In the genomic region with DNA sequence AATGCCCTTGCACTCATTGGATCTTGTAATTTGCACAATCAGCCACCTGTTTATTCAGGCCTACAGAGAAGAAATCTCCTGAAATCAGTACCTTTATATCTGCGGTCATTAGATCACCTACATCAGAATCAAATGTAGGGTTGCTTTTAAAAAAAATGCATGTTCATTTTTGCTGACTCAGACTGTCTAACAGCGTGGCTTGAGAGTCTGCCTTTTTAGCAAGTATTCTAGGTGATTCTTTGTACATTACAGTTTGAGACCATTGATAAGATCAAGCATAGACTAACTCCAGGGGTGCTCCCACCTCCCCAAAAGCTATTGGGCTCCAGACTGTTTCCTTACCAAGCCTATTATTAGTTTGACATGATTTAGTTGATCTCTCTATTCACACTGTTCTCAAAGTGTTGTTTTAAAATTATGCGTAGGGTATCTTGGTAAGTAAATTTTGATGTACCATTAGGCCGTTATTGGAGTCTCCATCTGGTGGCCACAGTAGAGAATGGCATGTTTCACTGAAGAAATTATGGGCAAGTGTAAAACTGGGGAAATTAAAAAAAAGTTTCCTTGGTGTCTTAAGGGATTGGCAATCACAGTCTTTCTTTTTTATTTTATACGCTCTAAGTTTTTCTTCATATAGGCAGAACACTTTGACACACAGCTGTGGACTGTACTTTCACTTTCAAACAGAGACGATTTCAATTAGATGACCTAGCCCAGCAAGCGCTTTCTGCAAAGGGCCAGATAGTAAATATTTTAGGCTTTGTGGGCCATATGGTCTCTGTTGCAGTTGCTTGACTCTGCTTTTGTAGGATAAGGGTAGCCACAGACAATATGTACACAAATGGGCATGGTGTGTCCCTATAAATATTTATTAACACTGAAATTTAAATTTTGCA, we compare ENCODE assay signal across 8 cellular contexts. TPM values are rescaled to one million over a fixed set of nuclear protein-coding genes. Genes with fewer than 3 reads are reported as not detected.
DNase-seq lines count a peak whose midpoint lies in the region; ATAC-seq and TF ChIP-seq lines count a peak whose summit lies in the region.

No MANE protein-coding gene starts in this region.

- H3K27ac ChIP-seq in colonic mucosa = no peak overlapping the region

- ATAC-seq in GM18870 (IDR thresholded peaks at IDR 0.05; ENCODE audit: unreplicated experiment) = peak; percentile 54
- no peak for ATAC-seq in GM19035 (IDR thresholded peaks at IDR 0.05; ENCODE audit: unreplicated experiment)

- no peaks in the 10 kb centered on the region for H3K27me3 ChIP-seq in colonic mucosa

- H3K9me3 ChIP-seq in colonic mucosa = no peaks in the 10 kb centered on the region

- no peaks in the 10 kb centered on the region for H3K36me3 ChIP-seq in colonic mucosa

- in situ Hi-C loops in Caki2 (cut with HindIII; ENCODE audit: low pct_unique_long_range_greater_than_20kb, low sequenced_read_pairs) = no loop called here

- TF ChIP-seq CTCF in colonic mucosa (IDR thresholded peaks at IDR 0.05) = peak; percentile 71

- no peak overlapping the region for H3K4me3 ChIP-seq in colonic mucosa

- no peak overlapping the region for H3K9ac ChIP-seq in colonic mucosa (ENCODE audit: low read depth in 2 of 2, low read length in 2 of 2)

- intact Hi-C loops in colonic mucosa (cut with DNase I) = no loop called here

- no peaks in the 10 kb centered on the region for H3K4me1 ChIP-seq in colonic mucosa

- DNase-seq in Caki2 (ENCODE audit: low read depth) (peak; percentile 20), NCI-H69 (lab: John Stamatoyannopoulos, UW) (peak; percentile 10), colonic mucosa (no peak), midbrain (lab: John Stamatoyannopoulos, UW) (peak; percentile 1), COR-L47 (lab: John Stamatoyannopoulos, UW) (no peak), T-helper 9 cell (no peak)

RNA-seq across cellular contexts. Expression of gene MSL3, which starts 33.7 kb away (rescaled TPM):
- 23.4 and 26.0 TPM in 2 replicates for total RNA-seq in Caki2 (2014; rRNA removed; shearing (Covaris generic); ENCODE audit: low replicate concordance)
- total RNA-seq in colonic mucosa = 10 to 100 TPM; 15.3 to 16.5 TPM

RNA-seq across cellular contexts. Expression of gene ARHGAP6, which starts 58.6 kb away (rescaled TPM):
- 0.81 and 1.8 TPM in 2 replicates for total RNA-seq in Caki2 (2014; rRNA removed; shearing (Covaris generic); ENCODE audit: low replicate concordance)
- total RNA-seq in colonic mucosa = 1 to 10 TPM; 1.1 to 5.0 TPM

Comparison
In these comparisons a context has a peak if more than half of its experiments do, and no peak if none do; other contexts are left out.
1. DNase-seq: peak in Caki2 (single experiment), NCI-H69 (single experiment) and midbrain (single experiment); none in colonic mucosa (single experiment), COR-L47 (single experiment) and T-helper 9 cell (single experiment).